In genomic region chr9:128818839-128819715, GRCh38 we compare ENCODE assay signal across 8 cellular contexts. TPM values are rescaled to one million over a fixed set of nuclear protein-coding genes. Genes with fewer than 3 reads are reported as not detected.
A peak's percentile ranks its signal among the peaks of the same experiment; 100 is the strongest.
DNase-seq lines count a peak whose midpoint lies in the region; ATAC-seq, FAIRE-seq and TF ChIP-seq lines count a peak whose summit lies in the region.

No MANE protein-coding gene starts in this region.

- WGBS in sigmoid colon, 2 donors = 5 to 9% methylated on average over 90 of the region's 90 CpGs

- peak overlapping the region; percentile 77 for H3K27ac Mint-ChIP-seq in astrocyte (ENCODE audit: unreplicated experiment)

- intact Hi-C loops in sigmoid colon (cut with DNase I) = loop anchor here (5.0 kb wide), 1 partner anchor 267 kb away; the partner anchor contains the start of gene SPTAN1

- TF ChIP-seq EP300 in sigmoid colon (IDR thresholded peaks at IDR 0.05) = no peak

- peak overlapping the region; percentile 89 for H3K4me3 Mint-ChIP-seq in astrocyte (ENCODE audit: unreplicated experiment)

- H3K36me3 ChIP-seq in BLaER1 treated with 17β-estradiol and CSF1 and Interleukin-3, amounts not matched to agents 10 nM and 100 nM = peaks cover 31 to 44% (median 36%) of the 10 kb centered on the region in 11 experiments
- H3K36me3 ChIP-seq in SJCRH30 (peaks cover 21% of the 10 kb centered on the region), astrocyte (ENCODE audit: insufficient read depth, low read length) (peaks cover 7% of the 10 kb centered on the region), iPS-15b (ENCODE audit: control insufficient read depth, insufficient read depth, low read length) (peaks cover 33% of the 10 kb centered on the region), sigmoid colon (peaks cover 0 to 27% (median 9%) of the 10 kb centered on the region in 4 donors)

- no peaks in the 10 kb centered on the region for H3K9me3 ChIP-seq in BLaER1 treated with 17β-estradiol and CSF1 and Interleukin-3, amounts not matched to agents 10 nM and 100 nM (replicated peaks in 1 of 11)
- H3K9me3 ChIP-seq in SJCRH30 (replicated peaks) (no peaks in the 10 kb centered on the region), astrocyte (ENCODE audit: insufficient read depth, low read depth, low read length) (no peaks in the 10 kb centered on the region), iPS-15b (ENCODE audit: control insufficient read depth, insufficient read depth, low read length) (no peaks in the 10 kb centered on the region), sigmoid colon (no peaks in the 10 kb centered on the region)

- H3K27me3 ChIP-seq in BLaER1 treated with 17β-estradiol and CSF1 and Interleukin-3, amounts not matched to agents 10 nM and 100 nM = no peaks in the 10 kb centered on the region
- no peaks in the 10 kb centered on the region for H3K27me3 ChIP-seq in SJCRH30
- no peaks in the 10 kb centered on the region for H3K27me3 ChIP-seq in astrocyte (ENCODE audit: insufficient read depth, low read length)
- no peaks in the 10 kb centered on the region for H3K27me3 ChIP-seq in iPS-15b (ENCODE audit: control insufficient read depth, insufficient read depth, low read length)
- H3K27me3 ChIP-seq in sigmoid colon = no peaks in the 10 kb centered on the region

- H3K27ac ChIP-seq in BLaER1 treated with 17β-estradiol and CSF1 and Interleukin-3, amounts not matched to agents 10 nM and 100 nM = peak overlapping the region; percentile 80 to 90 (median 85)
- H3K27ac ChIP-seq in SJCRH30 (no peak overlapping the region; the same call in 1 of the 2 replicates), astrocyte (ENCODE audit: low read depth, low read length) (peak overlapping the region; percentile 6), sigmoid colon (peak overlapping the region; percentile 84 to 87 (median 86))

- no peaks in the 10 kb centered on the region for H3K27me3 Mint-ChIP-seq in astrocyte (ENCODE audit: low read depth, unreplicated experiment)

- peak overlapping the region; percentile 76 to 94 (median 81) for H3K4me3 ChIP-seq in BLaER1 treated with 17β-estradiol and CSF1 and Interleukin-3, amounts not matched to agents 10 nM and 100 nM
- H3K4me3 ChIP-seq in SJCRH30 (peak overlapping the region; percentile 69), astrocyte (ENCODE audit: insufficient read depth, low read depth, low read length) (peak overlapping the region; percentile 72), iPS-15b (ENCODE audit: low read depth, low read length) (peak overlapping the region; percentile 76), sigmoid colon (peak overlapping the region; percentile 34 to 72 (median 58))

- peak; percentile 39 for ATAC-seq in GM19324 (IDR thresholded peaks at IDR 0.05; ENCODE audit: low FRiP score, unreplicated experiment)
- peak; percentile 28 for ATAC-seq in HG03442 (IDR thresholded peaks at IDR 0.05; ENCODE audit: unreplicated experiment)

- H3K4me2 ChIP-seq in BLaER1 treated with 17β-estradiol and CSF1 and Interleukin-3, amounts not matched to agents 10 nM and 100 nM = peak overlapping the region; percentile 87 to 100 (median 97)
- peak overlapping the region; percentile 86 for H3K4me2 ChIP-seq in astrocyte (ENCODE audit: low read length)

- DNase-seq in SJCRH30 (peak; percentile 61 to 67), astrocyte (ENCODE audit: low read depth) (no peak), sigmoid colon (no peak), COLO829 (ENCODE audit: low spot score) (no peak)

- TF ChIP-seq CTCF in astrocyte (IDR thresholded peaks at IDR 0.05; ENCODE audit: insufficient read depth, low read depth, low read length) = no peak
- no peak for TF ChIP-seq CTCF in sigmoid colon (IDR thresholded peaks at IDR 0.05)

- peak overlapping the region; percentile 81 to 93 (median 89) for H3K9ac ChIP-seq in BLaER1 treated with 17β-estradiol and CSF1 and Interleukin-3, amounts not matched to agents 10 nM and 100 nM
- H3K9ac ChIP-seq in astrocyte (ENCODE audit: low read length) (peak overlapping the region; percentile 71), iPS-15b (ENCODE audit: low read depth, low read length) (no peak overlapping the region)

- H3K4me1 ChIP-seq in BLaER1 treated with 17β-estradiol and CSF1 and Interleukin-3, amounts not matched to agents 10 nM and 100 nM = peaks cover 16 to 29% (median 19%) of the 10 kb centered on the region in 10 experiments
- H3K4me1 ChIP-seq in SJCRH30 = 0 out of 2 replicates have a peak, but pooled peaks cover 4% of the 10 kb centered on the region
- peaks cover 8% of the 10 kb centered on the region for H3K4me1 ChIP-seq in astrocyte (ENCODE audit: insufficient read depth, low read length)
- H3K4me1 ChIP-seq in iPS-15b (ENCODE audit: control insufficient read depth, insufficient read depth, low read length) = no peaks in the 10 kb centered on the region
- peaks cover 0 to 20% (median 18%) of the 10 kb centered on the region in 4 donors for H3K4me1 ChIP-seq in sigmoid colon

- H3K36me3 Mint-ChIP-seq in astrocyte (ENCODE audit: low read depth, unreplicated experiment) = peaks cover 4% of the 10 kb centered on the region

- TF ChIP-seq POLR2A in sigmoid colon (IDR thresholded peaks at IDR 0.05) = no peak

- H4K20me1 ChIP-seq in BLaER1 treated with 17β-estradiol and CSF1 and Interleukin-3, amounts not matched to agents 10 nM and 100 nM = peaks cover 0 to 52% (median 47%) of the 10 kb centered on the region in 11 experiments; a peak in 19 of 22 replicates
- peaks cover 30% of the 10 kb centered on the region for H4K20me1 ChIP-seq in astrocyte (ENCODE audit: insufficient read depth, low read length)

- no peaks in the 10 kb centered on the region for H3K9me3 Mint-ChIP-seq in astrocyte (ENCODE audit: unreplicated experiment)

- peaks cover 3% of the 10 kb centered on the region for H3K79me2 ChIP-seq in astrocyte (ENCODE audit: insufficient read depth, low read length)

- no peak for FAIRE-seq in astrocyte (lab: Jason Lieb, UNC)

- H3K4me1 Mint-ChIP-seq in astrocyte (ENCODE audit: low read depth, unreplicated experiment) = peaks cover 2% of the 10 kb centered on the region

- peak overlapping the region; percentile 75 for H2AFZ ChIP-seq in astrocyte (ENCODE audit: low read depth, low read length)

RNA-seq across cellular contexts. Expression of gene ENDOG, which starts 0.8 kb away (rescaled TPM):
- 14.8 and 21.2 TPM in 2 replicates for total RNA-seq in SJCRH30 (2014; rRNA removed; shearing (Covaris generic))
- total RNA-seq in astrocyte (17.8 and 18.6 TPM in 2 replicates), sigmoid colon (10 to 100 TPM in 2 of 4 donors, 1 to 10 TPM in 2; 5.9 to 15.7 (median 9.0) TPM)
- polyA plus RNA-seq in sigmoid colon = 10 to 100 TPM; 30.6 to 49.0 (median 37.9) TPM

RNA-seq across cellular contexts. Expression of gene SPOUT1, which starts 10.5 kb away (rescaled TPM):
- total RNA-seq in SJCRH30 (2014; rRNA removed; shearing (Covaris generic)) = 38.3 and 38.5 TPM in 2 replicates
- total RNA-seq in astrocyte = 19.5 and 24.6 TPM in 2 replicates
- 10 to 100 TPM; 12.1 to 31.6 (median 25.9) TPM for total RNA-seq in sigmoid colon
- 10 to 100 TPM in 1 of 3 donors, 1 to 10 TPM in 2; 4.8 to 28.1 (median 5.8) TPM for polyA plus RNA-seq in sigmoid colon

RNA-seq across cellular contexts. Expression of gene TBC1D13, which starts 32.0 kb away (rescaled TPM):
- 21.0 and 21.3 TPM in 2 replicates for total RNA-seq in SJCRH30 (2014; rRNA removed; shearing (Covaris generic))
- total RNA-seq in astrocyte (24.3 and 26.5 TPM in 2 replicates), sigmoid colon (10 to 100 TPM; 13.0 to 25.8 (median 17.8) TPM)
- 10 to 100 TPM in 2 of 3 donors, 1 to 10 TPM in 1; 9.0 to 18.0 (median 10.4) TPM for polyA plus RNA-seq in sigmoid colon

RNA-seq across cellular contexts. Expression of gene ZER1, which starts 47.4 kb away (rescaled TPM):
- total RNA-seq in SJCRH30 (2014; rRNA removed; shearing (Covaris generic)) = 18.8 and 19.9 TPM in 2 replicates
- total RNA-seq in astrocyte = 31.0 and 31.9 TPM in 2 replicates
- total RNA-seq in sigmoid colon = 10 to 100 TPM; 41.6 to 65.4 (median 51.9) TPM
- 10 to 100 TPM; 30.0 to 37.9 (median 34.8) TPM for polyA plus RNA-seq in sigmoid colon

Comparison
In these comparisons a context has a peak if more than half of its experiments do, and no peak if none do; other contexts are left out.
1. DNase-seq: peak in SJCRH30 (2 of 2); none in astrocyte (single experiment), sigmoid colon (single experiment) and COLO829 (single experiment).
2. Peak in every context shown above with its lines, with median percentiles within 50 percentile points of each other: H3K4me3 ChIP-seq.